In genomic region chr12:50400638-50401382, GRCh38 we compare ENCODE assay signal across 1 cellular context.
TF ChIP-seq lines count a peak whose summit lies in the region.

TSS of gene LARP4 (plus strand) at chr12:50400885. CDS start at chr12:50401011, 126 bp downstream.

TF ChIP-seq in HepG2, 621 proteins besides CTCF, POLR2A, EP300 and RAD21 (continued from another document and continues in another):
- no peak; the same call in 1 of the 2 replicates for TF ChIP-seq SNAPC4 (CRISPR knock-in tag; IDR thresholded peaks at IDR 0.05)
- no peak for TF ChIP-seq ZNF432 (CRISPR knock-in tag; IDR thresholded peaks at IDR 0.05; ENCODE audit: borderline replicate concordance)
- TF ChIP-seq ZIK1 (CRISPR knock-in tag; IDR thresholded peaks at IDR 0.05; ENCODE audit: borderline replicate concordance, low read depth) = peak; percentile 89; the same call in 1 of the 2 replicates
- peak; percentile 88 for TF ChIP-seq RBFOX2 (IDR thresholded peaks at IDR 0.05; ENCODE audit: low read depth, low read length)
- TF ChIP-seq ZBTB39 (CRISPR knock-in tag; IDR thresholded peaks at IDR 0.05) = no peak
- TF ChIP-seq MIXL1 (CRISPR knock-in tag; IDR thresholded peaks at IDR 0.05) = no peak; the same call in 1 of the 2 replicates
- no peak for TF ChIP-seq NR3C1 (CRISPR knock-in tag; IDR thresholded peaks at IDR 0.05)
- TF ChIP-seq CSRNP1 (CRISPR knock-in tag; IDR thresholded peaks at IDR 0.05) = 0 out of 2 replicates have a peak, but pooled peaks have one; percentile 26
- TF ChIP-seq SYNCRIP (IDR thresholded peaks at IDR 0.05; ENCODE audit: insufficient read depth, low read depth, low read length) = no peak
- TF ChIP-seq ZBTB26 (CRISPR knock-in tag; IDR thresholded peaks at IDR 0.05; ENCODE audit: borderline replicate concordance) = no peak
- TF ChIP-seq ZBTB49 (CRISPR knock-in tag; IDR thresholded peaks at IDR 0.05; ENCODE audit: borderline replicate concordance) = no peak
- TF ChIP-seq ZMAT3 (CRISPR knock-in tag; conservative IDR thresholded peaks at IDR 0.05) = peak; percentile 24
- TF ChIP-seq ZNF607 (CRISPR knock-in tag; IDR thresholded peaks at IDR 0.05; ENCODE audit: borderline replicate concordance) = peak; percentile 58; the same call in 1 of the 2 replicates
- TF ChIP-seq SALL1 (CRISPR knock-in tag; IDR thresholded peaks at IDR 0.05) = peak; percentile 88
- 0 out of 2 replicates have a peak, but pooled peaks have one; percentile 16 for TF ChIP-seq HNF1A (IDR thresholded peaks at IDR 0.05; ENCODE audit: low read depth)
- TF ChIP-seq HNF1A (CRISPR knock-in tag; IDR thresholded peaks at IDR 0.05; ENCODE audit: borderline replicate concordance) = no peak
- no peak for TF ChIP-seq ZNF12 (CRISPR knock-in tag; IDR thresholded peaks at IDR 0.05)
- TF ChIP-seq SMC3 (IDR thresholded peaks at IDR 0.05; ENCODE audit: low read length) = no peak
- TF ChIP-seq STAG1 (CRISPR knock-in tag; IDR thresholded peaks at IDR 0.05) = no peak
- TF ChIP-seq MEIS1 (CRISPR knock-in tag; IDR thresholded peaks at IDR 0.05; ENCODE audit: borderline replicate concordance) = no peak; the same call in 1 of the 2 replicates
- peak; percentile 73 for TF ChIP-seq SP2 (CRISPR knock-in tag; IDR thresholded peaks at IDR 0.05)
- no peak for TF ChIP-seq ZNF670 (CRISPR knock-in tag; IDR thresholded peaks at IDR 0.05; ENCODE audit: borderline replicate concordance)
- peak; percentile 47 for TF ChIP-seq REPIN1 (CRISPR knock-in tag; IDR thresholded peaks at IDR 0.05; ENCODE audit: borderline replicate concordance, low read depth)
- TF ChIP-seq TSC22D2 (CRISPR knock-in tag; IDR thresholded peaks at IDR 0.05; ENCODE audit: borderline replicate concordance) = peak; percentile 51; the same call in 1 of the 2 replicates
- peak; percentile 86 for TF ChIP-seq KMT2A (CRISPR knock-in tag; IDR thresholded peaks at IDR 0.05)
- TF ChIP-seq ARNT2 (CRISPR knock-in tag; IDR thresholded peaks at IDR 0.05; ENCODE audit: low read depth) = peak; percentile 60; the same call in 1 of the 2 replicates
- TF ChIP-seq ZBTB42 (CRISPR knock-in tag; IDR thresholded peaks at IDR 0.05) = 0 out of 2 replicates have a peak, but pooled peaks have one; percentile 61
- TF ChIP-seq ZNF142 (CRISPR knock-in tag; IDR thresholded peaks at IDR 0.05) = 0 out of 2 replicates have a peak, but pooled peaks have one; percentile 69
- TF ChIP-seq ZNF431 (CRISPR knock-in tag; IDR thresholded peaks at IDR 0.05; ENCODE audit: borderline replicate concordance, low read depth) = no peak
